8 cellular contexts compared by ENCODE assay signal in the genomic region with DNA sequence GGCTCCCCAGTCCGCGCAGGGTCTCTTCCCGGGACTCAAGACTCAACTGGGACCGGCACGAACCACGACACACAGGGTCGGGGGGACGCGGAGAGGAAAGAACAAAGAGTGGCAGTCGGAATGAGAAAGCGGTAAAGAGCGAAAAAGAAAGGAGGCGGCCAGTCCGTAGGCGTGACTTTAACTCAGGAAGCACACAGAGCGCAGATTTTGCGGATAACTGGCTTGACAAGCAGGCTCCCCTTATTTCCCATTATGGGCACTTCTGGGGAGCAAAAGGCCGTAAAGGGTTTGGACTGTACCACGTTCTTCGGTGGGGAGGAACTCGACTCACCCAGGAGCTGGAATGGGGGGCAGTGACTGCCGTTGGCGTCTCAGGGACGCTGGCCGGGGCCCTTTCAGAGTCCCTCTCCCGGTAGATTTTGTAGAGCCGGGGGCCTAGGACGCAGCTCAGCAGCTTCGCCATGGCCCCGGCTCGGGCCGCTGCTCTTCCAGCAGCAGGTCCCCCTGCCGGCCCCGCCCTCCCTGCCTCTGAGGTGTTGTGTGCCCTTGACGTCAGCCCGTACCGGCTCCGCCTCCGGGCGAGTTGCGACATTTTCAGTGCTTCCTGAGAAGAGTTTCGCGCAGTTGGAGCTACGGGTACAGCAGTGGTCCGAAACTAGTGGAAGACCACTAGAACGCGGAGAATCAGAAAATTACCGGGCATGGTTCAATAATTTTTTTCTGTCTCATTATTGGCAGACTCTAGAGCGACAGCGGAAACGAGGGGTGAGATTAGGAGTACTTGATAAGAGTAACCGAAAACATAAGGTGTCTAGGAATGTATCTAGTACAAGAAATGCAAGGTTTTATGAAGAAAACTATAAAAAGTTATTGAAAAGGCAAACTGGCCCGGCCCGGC. TPM values are rescaled to one million over a fixed set of nuclear protein-coding genes. Genes with fewer than 3 reads are reported as not detected.
DNase-seq lines count a peak whose midpoint lies in the region; ATAC-seq, FAIRE-seq and TF ChIP-seq lines count a peak whose summit lies in the region.

A gene (minus strand): TSS at position 506 of the 898 bp plus-strand sequence. CDS start 43 bp downstream, at position 463.

- H3K36me3 ChIP-seq in mucosa of rectum (ENCODE audit: control insufficient read depth in 2 of 2, insufficient read depth in 2 of 2, low read length in 2 of 2) = peaks cover 7 to 15% of the 10 kb centered on the region in 2 donors

- H3K27ac ChIP-seq in mucosa of rectum (ENCODE audit: low read depth in 2 of 2, low read length in 2 of 2) = peak within 1 kb of the TSS; percentile 99

- H3K9me3 ChIP-seq in mucosa of rectum (ENCODE audit: control insufficient read depth in 2 of 2, low read length in 2 of 2) = no peaks in the 10 kb centered on the region

- ATAC-seq in GM21576 (IDR thresholded peaks at IDR 0.05; ENCODE audit: unreplicated experiment) = peak; percentile 82

- H3K4me3 Mint-ChIP-seq in activated T-cell treated with anti-CD3 and anti-CD28 coated beads, Interleukin-2, amount 50 U/mL, for 24 hours = peak within 1 kb of the TSS; percentile 98

- no peak for TF ChIP-seq CTCF in D721Med (IDR thresholded peaks at IDR 0.05; ENCODE audit: insufficient read depth, missing control alignments)

- H3K27me3 Mint-ChIP-seq in activated T-cell treated with anti-CD3 and anti-CD28 coated beads, Interleukin-2, amount 50 U/mL, for 24 hours = no peaks in the 10 kb centered on the region

- H3K27ac Mint-ChIP-seq in activated T-cell treated with anti-CD3 and anti-CD28 coated beads, Interleukin-2, amount 50 U/mL, for 24 hours = peak within 1 kb of the TSS; percentile 98

- H3K4me1 ChIP-seq in mucosa of rectum (ENCODE audit: control insufficient read depth in 2 of 2, insufficient read depth in 2 of 2, low read length in 2 of 2) = peaks cover 17 to 24% of the 10 kb centered on the region in 2 donors

- H3K4me1 Mint-ChIP-seq in activated T-cell treated with anti-CD3 and anti-CD28 coated beads, Interleukin-2, amount 50 U/mL, for 24 hours (ENCODE audit: low read depth) = peaks cover 33% of the 10 kb centered on the region

- in situ Hi-C loops in KBM-7 (cut with MboI; ENCODE audit: low pct_unique_long_range_greater_than_20kb, low sequenced_read_pairs) = no loop called here

- peak within 1 kb of the TSS; percentile 91 to 96 for H3K4me3 ChIP-seq in mucosa of rectum (ENCODE audit: low read length in 2 of 2)

- no peak for FAIRE-seq in D721Med (lab: Jason Lieb, UNC)

- no peaks in the 10 kb centered on the region for H3K27me3 ChIP-seq in mucosa of rectum (ENCODE audit: control insufficient read depth in 2 of 2, insufficient read depth in 2 of 2, low read length in 2 of 2)

- H3K36me3 Mint-ChIP-seq in activated T-cell treated with anti-CD3 and anti-CD28 coated beads, Interleukin-2, amount 50 U/mL, for 24 hours (ENCODE audit: low read depth) = peaks cover 36% of the 10 kb centered on the region

- DNase-seq in D721Med (ENCODE audit: insufficient read length, low spot score) = peak; percentile 98
- DNase-seq in KBM-7 = peak; percentile 98
- peak; percentile 97 for DNase-seq in activated T-cell treated with anti-CD3 and anti-CD28 coated beads, Interleukin-2, amount 50 U/mL, for 24 hours
- DNase-seq in erythroblast (lab: John Stamatoyannopoulos, UW) = peak; percentile 99
- peak; percentile 98 for DNase-seq in stimulated activated CD8-positive, alpha-beta memory T cell treated with anti-CD3 and anti-CD28 coated beads, Interleukin-4, amount 100 ng/mL, for 48 hours

- H3K9ac ChIP-seq in mucosa of rectum (ENCODE audit: low read depth in 1 of 2, low read length in 2 of 2) = peak within 1 kb of the TSS; percentile 100

- H3K9me3 Mint-ChIP-seq in activated T-cell treated with anti-CD3 and anti-CD28 coated beads, Interleukin-2, amount 50 U/mL, for 24 hours = no peaks in the 10 kb centered on the region

- peak; percentile 96 for TF ChIP-seq POLR2A in erythroblast (IDR thresholded peaks at IDR 0.05; ENCODE audit: low read length)

TF ChIP-seq in PFSK-1, 5 proteins besides CTCF, POLR2A, EP300 and RAD21:
- TF ChIP-seq TAF1 (IDR thresholded peaks at IDR 0.05; ENCODE audit: borderline replicate concordance, insufficient read depth, low read length) (no peak), POLR2AphosphoS5 (IDR thresholded peaks at IDR 0.05; ENCODE audit: low read depth, low read length) (peak; percentile 88), FOXP2 (optimal IDR thresholded peaks at IDR 0.05; ENCODE audit: borderline replicate concordance, extremely low read depth, extremely low read length, insufficient read depth) (peak; percentile 95), SIN3A (IDR thresholded peaks at IDR 0.05; ENCODE audit: borderline replicate concordance, insufficient read depth, low read length) (peak; percentile 52; the same call in 1 of the 2 replicates)
- TF ChIP-seq, protein P1, sequence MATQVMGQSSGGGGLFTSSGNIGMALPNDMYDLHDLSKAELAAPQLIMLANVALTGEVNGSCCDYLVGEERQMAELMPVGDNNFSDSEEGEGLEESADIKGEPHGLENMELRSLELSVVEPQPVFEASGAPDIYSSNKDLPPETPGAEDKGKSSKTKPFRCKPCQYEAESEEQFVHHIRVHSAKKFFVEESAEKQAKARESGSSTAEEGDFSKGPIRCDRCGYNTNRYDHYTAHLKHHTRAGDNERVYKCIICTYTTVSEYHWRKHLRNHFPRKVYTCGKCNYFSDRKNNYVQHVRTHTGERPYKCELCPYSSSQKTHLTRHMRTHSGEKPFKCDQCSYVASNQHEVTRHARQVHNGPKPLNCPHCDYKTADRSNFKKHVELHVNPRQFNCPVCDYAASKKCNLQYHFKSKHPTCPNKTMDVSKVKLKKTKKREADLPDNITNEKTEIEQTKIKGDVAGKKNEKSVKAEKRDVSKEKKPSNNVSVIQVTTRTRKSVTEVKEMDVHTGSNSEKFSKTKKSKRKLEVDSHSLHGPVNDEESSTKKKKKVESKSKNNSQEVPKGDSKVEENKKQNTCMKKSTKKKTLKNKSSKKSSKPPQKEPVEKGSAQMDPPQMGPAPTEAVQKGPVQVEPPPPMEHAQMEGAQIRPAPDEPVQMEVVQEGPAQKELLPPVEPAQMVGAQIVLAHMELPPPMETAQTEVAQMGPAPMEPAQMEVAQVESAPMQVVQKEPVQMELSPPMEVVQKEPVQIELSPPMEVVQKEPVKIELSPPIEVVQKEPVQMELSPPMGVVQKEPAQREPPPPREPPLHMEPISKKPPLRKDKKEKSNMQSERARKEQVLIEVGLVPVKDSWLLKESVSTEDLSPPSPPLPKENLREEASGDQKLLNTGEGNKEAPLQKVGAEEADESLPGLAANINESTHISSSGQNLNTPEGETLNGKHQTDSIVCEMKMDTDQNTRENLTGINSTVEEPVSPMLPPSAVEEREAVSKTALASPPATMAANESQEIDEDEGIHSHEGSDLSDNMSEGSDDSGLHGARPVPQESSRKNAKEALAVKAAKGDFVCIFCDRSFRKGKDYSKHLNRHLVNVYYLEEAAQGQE (IDR thresholded peaks at IDR 0.05; ENCODE audit: insufficient read depth in 1 of 2, low read depth in 2 of 2, low read length in 2 of 2) = no peak

RNA-seq across cellular contexts. Expression of the gene that starts here (rescaled TPM):
- polyA plus RNA-seq in PFSK-1 (2012; ENCODE audit: insufficient read length, low read depth) = 31.1 TPM

Comparison
In these comparisons a context has a peak if more than half of its experiments do, and no peak if none do; other contexts are left out.
1. Peak in every context shown above with its lines: DNase-seq, ATAC-seq, H3K4me3 ChIP-seq and H3K27ac ChIP-seq.